ENCODE assay signal across 10 cellular contexts in the genomic region with DNA sequence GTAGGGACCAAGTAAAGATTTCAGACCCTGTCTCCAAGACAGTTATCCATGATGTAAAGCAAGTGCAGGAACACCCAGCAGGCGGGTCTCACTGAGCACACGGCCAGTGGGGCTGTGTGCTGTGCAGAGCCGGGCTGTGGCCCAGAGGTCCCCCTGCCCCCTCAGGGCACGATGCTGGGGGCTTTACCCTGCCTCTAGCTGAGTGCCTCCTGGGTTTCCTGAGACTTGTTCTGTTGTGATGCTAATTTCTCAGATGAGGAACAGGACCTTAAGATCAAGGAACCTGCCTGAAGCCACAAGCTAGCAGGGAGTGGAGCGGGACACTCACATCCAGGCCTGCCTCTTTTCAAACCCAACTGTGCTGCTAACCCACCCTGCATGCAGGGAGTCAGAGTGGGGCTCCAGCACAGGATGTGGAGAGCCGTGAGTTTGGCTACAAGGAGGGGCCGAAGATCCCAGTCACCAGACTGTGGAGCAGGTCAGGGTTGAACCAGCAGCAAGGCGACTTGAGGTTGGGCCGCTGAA.
DNase-seq lines count a peak whose midpoint lies in the region; ATAC-seq and TF ChIP-seq lines count a peak whose summit lies in the region.
"Had no signal": no experiment of that assay in that cellular context is flagged by ENCODE, and none has a peak within 500 bp of the region (broad histone marks: within the 10 kb centered on the region; RNA-seq: fewer than 3 reads in every experiment).

No MANE protein-coding gene starts in this region.

- no peak for TF ChIP-seq POLR2A in adrenal gland (IDR thresholded peaks at IDR 0.05)

- H3K4me1 Mint-ChIP-seq in activated naive CD4-positive, alpha-beta T cell treated with anti-CD3 and anti-CD28 coated beads, Interleukin-2, amount 50 U/mL, for 24 hours: peaks cover 57% of the 10 kb centered on the region
- peaks cover 57% of the 10 kb centered on the region for H3K4me1 Mint-ChIP-seq in activated T-cell treated with anti-CD3 and anti-CD28 coated beads, Interleukin-2, amount 50 U/mL, for 4 hours (ENCODE audit: low read depth)

- 60 to 83% (median 77%) methylated on average over 1 to 9 of the region's 9 CpGs for WGBS in adrenal gland, 4 donors

- H3K36me3 ChIP-seq in upper lobe of right lung (no peaks in the 10 kb centered on the region), adrenal gland (replicated peaks in 1 of 2) (no peaks in the 10 kb centered on the region)

- TF ChIP-seq CTCF in upper lobe of right lung (IDR thresholded peaks at IDR 0.05): no peak
- TF ChIP-seq CTCF in adrenal gland (IDR thresholded peaks at IDR 0.05): no peak

- ATAC-seq in HG03066 (IDR thresholded peaks at IDR 0.05; ENCODE audit: low read depth, unreplicated experiment): peak; percentile 16
- ATAC-seq in activated T-cell treated with anti-CD3 and anti-CD28 coated beads, Interleukin-2, amount 50 U/mL, for 4 hours: no peak
- peak; percentile 28 for ATAC-seq in upper lobe of right lung

- no peak for DNase-seq in activated naive CD4-positive, alpha-beta T cell treated with anti-CD3 and anti-CD28 coated beads, Interleukin-2, amount 50 U/mL, for 16 hours
- DNase-seq in activated T-cell treated with anti-CD3 and anti-CD28 coated beads, Interleukin-2, amount 50 U/mL, for 4 hours: no peak
- no peak for DNase-seq in upper lobe of right lung
- DNase-seq in iPS-NIHi7 (ENCODE audit: extremely low spot score): no peak
- DNase-seq in adrenal gland: no peak
- no peak for DNase-seq in stimulated activated CD4-positive, alpha-beta T cell treated with anti-CD3 and anti-CD28 coated beads, Interleukin-2, amount 100 ng/mL, for 48 hours
- DNase-seq: Kasumi-1 had no signal

- intact Hi-C loops in upper lobe of right lung (cut with DNase I) (no loop called here), adrenal gland (cut with DNase I) (no loop called here)

- H3K27me3 ChIP-seq in upper lobe of right lung (no peaks in the 10 kb centered on the region), adrenal gland (no peaks in the 10 kb centered on the region)

- H3K9me3 ChIP-seq in upper lobe of right lung (no peaks in the 10 kb centered on the region), adrenal gland (replicated peaks in 1 of 3) (no peaks in the 10 kb centered on the region)

- peak overlapping the region; percentile 98 for H3K27ac Mint-ChIP-seq in activated naive CD4-positive, alpha-beta T cell treated with anti-CD3 and anti-CD28 coated beads, Interleukin-2, amount 50 U/mL, for 24 hours

- H3K36me3 Mint-ChIP-seq in activated naive CD4-positive, alpha-beta T cell treated with anti-CD3 and anti-CD28 coated beads, Interleukin-2, amount 50 U/mL, for 24 hours: no peaks in the 10 kb centered on the region
- no peaks in the 10 kb centered on the region for H3K36me3 Mint-ChIP-seq in activated T-cell treated with anti-CD3 and anti-CD28 coated beads, Interleukin-2, amount 50 U/mL, for 4 hours (ENCODE audit: insufficient read depth)
- H3K36me3 Mint-ChIP-seq: CD14-positive monocyte had no signal

- H3K4me1 ChIP-seq in upper lobe of right lung (peaks cover 3% of the 10 kb centered on the region), adrenal gland (replicated peaks in 1 of 2) (no peaks in the 10 kb centered on the region)

- H3K27ac ChIP-seq in upper lobe of right lung: peak overlapping the region; percentile 42
- no peak overlapping the region for H3K27ac ChIP-seq in adrenal gland

- no peaks in the 10 kb centered on the region for H3K9me3 Mint-ChIP-seq in activated naive CD4-positive, alpha-beta T cell treated with anti-CD3 and anti-CD28 coated beads, Interleukin-2, amount 50 U/mL, for 24 hours
- no peaks in the 10 kb centered on the region for H3K9me3 Mint-ChIP-seq in activated T-cell treated with anti-CD3 and anti-CD28 coated beads, Interleukin-2, amount 50 U/mL, for 4 hours

- no peaks in the 10 kb centered on the region for H3K27me3 Mint-ChIP-seq in activated naive CD4-positive, alpha-beta T cell treated with anti-CD3 and anti-CD28 coated beads, Interleukin-2, amount 50 U/mL, for 24 hours
- no peaks in the 10 kb centered on the region for H3K27me3 Mint-ChIP-seq in activated T-cell treated with anti-CD3 and anti-CD28 coated beads, Interleukin-2, amount 50 U/mL, for 4 hours (ENCODE audit: low read depth)

- peak overlapping the region; percentile 86 for H3K4me3 Mint-ChIP-seq in activated naive CD4-positive, alpha-beta T cell treated with anti-CD3 and anti-CD28 coated beads, Interleukin-2, amount 50 U/mL, for 24 hours
- H3K4me3 Mint-ChIP-seq in activated T-cell treated with anti-CD3 and anti-CD28 coated beads, Interleukin-2, amount 50 U/mL, for 4 hours: peak overlapping the region; percentile 80

- H3K4me3 ChIP-seq in upper lobe of right lung (no peak overlapping the region), adrenal gland (no peak overlapping the region)

Comparison
In these comparisons a context has a peak if more than half of its experiments do, and no peak if none do; other contexts are left out.
1. ATAC-seq: peak in HG03066 (single experiment) and upper lobe of right lung (single experiment); none in activated T-cell treated with anti-CD3 and anti-CD28 coated beads, Interleukin-2, amount 50 U/mL, for 4 hours (0 of 2).